In genomic region chr2:191255271-191255670, GRCh38 we compare ENCODE assay signal across 17 cellular contexts. TPM values are rescaled to one million over a fixed set of nuclear protein-coding genes. Genes with fewer than 3 reads are reported as not detected.
DNase-seq lines count a peak whose midpoint lies in the region; ATAC-seq lines count a peak whose summit lies in the region.
"Had no signal": no experiment of that assay in that cellular context is flagged by ENCODE, and none has a peak within 500 bp of the region (broad histone marks: within the 10 kb centered on the region; RNA-seq: fewer than 3 reads in every experiment).

No MANE protein-coding gene starts in this region.

- no peak overlapping the region for H3K23ac ChIP-seq in mesenchymal stem cell (ENCODE audit: low read length in 2 of 2)

- no peak overlapping the region for H3K14ac ChIP-seq in mesenchymal stem cell (ENCODE audit: low read length in 2 of 2)

- H4K8ac ChIP-seq in mesenchymal stem cell (ENCODE audit: low read length), result no peak overlapping the region

- peaks cover 2% of the 10 kb centered on the region for H3K79me1 ChIP-seq in mesenchymal stem cell (replicated peaks; ENCODE audit: low read length, poor library complexity, severe bottlenecking)

- WGBS in mesenchymal stem cell, result 87% methylated on average over 4 of the region's 4 CpGs

- no peak overlapping the region for H2BK5ac ChIP-seq in mesenchymal stem cell (ENCODE audit: low read depth, low read length, poor library complexity, severe bottlenecking)

- no peak overlapping the region for H3K27ac ChIP-seq in mesenchymal stem cell (ENCODE audit: low read length, poor library complexity, severe bottlenecking)
- H3K27ac ChIP-seq: BLaER1 treated with 17β-estradiol and CSF1 and Interleukin-3, amounts not matched to agents 10 nM and 100 nM; SJCRH30 had no signal

- no peak overlapping the region for H3K9ac ChIP-seq in mesenchymal stem cell (ENCODE audit: low read length)
- H3K9ac ChIP-seq: BLaER1 treated with 17β-estradiol and CSF1 and Interleukin-3, amounts not matched to agents 10 nM and 100 nM had no signal

- H2AFZ ChIP-seq in mesenchymal stem cell (ENCODE audit: low read depth, low read length), result no peak overlapping the region

- no peak overlapping the region for H2BK12ac ChIP-seq in mesenchymal stem cell (ENCODE audit: low read length in 2 of 2)

- H2BK15ac ChIP-seq in mesenchymal stem cell (ENCODE audit: low read depth, poor library complexity, severe bottlenecking), result no peak overlapping the region

- H2AK5ac ChIP-seq in mesenchymal stem cell (ENCODE audit: low read length, severe bottlenecking), result no peak overlapping the region

- no peak overlapping the region for H2BK120ac ChIP-seq in mesenchymal stem cell (ENCODE audit: low read depth, low read length)

- H3K4ac ChIP-seq in mesenchymal stem cell (ENCODE audit: low read depth in 1 of 2, low read length in 2 of 2), result no peak overlapping the region

- no peak overlapping the region for H3K4me2 ChIP-seq in mesenchymal stem cell (ENCODE audit: low read length, poor library complexity, severe bottlenecking)

- peaks cover 0 to 33% of the 10 kb centered on the region in 2 experiments for H3K36me3 ChIP-seq in mesenchymal stem cell (ENCODE audit: control insufficient read depth in 1 of 2, insufficient read depth in 2 of 2, low read depth in 1 of 2, low read length in 2 of 2)
- H3K36me3 ChIP-seq: SJCRH30 had no signal

- DNase-seq in ELR (ENCODE audit: low read depth) (peak; percentile 54), NCI-H226 (peak; percentile 13), mesenchymal stem cell (peak; percentile 27), NCI-H1694 (lab: John Stamatoyannopoulos, UW) (no peak), cerebellar cortex (ENCODE audit: low spot score) (no peak)
- no peak for DNase-seq in stimulated activated CD4-positive, alpha-beta T cell treated with anti-CD3 and anti-CD28 coated beads, Interleukin-15, amount 100 ng/mL, for 24 hours
- DNase-seq: Caco-2; CD4-positive, alpha-beta memory T cell; DMS 273 treated with DMSO at 0.1 percent for 48 hours; DMS79 treated with DMSO at 0.1 percent for 48 hours; Karpas-422; NCI-H1417; NCI-H187; SJCRH30; T-cell had no signal

- no peak overlapping the region for H3K18ac ChIP-seq in mesenchymal stem cell (ENCODE audit: low read depth in 1 of 2, low read length in 2 of 2)

- no peaks in the 10 kb centered on the region for H3K9me3 ChIP-seq in mesenchymal stem cell (ENCODE audit: control insufficient read depth, low read length)
- H3K9me3 ChIP-seq: BLaER1 treated with 17β-estradiol and CSF1 and Interleukin-3, amounts not matched to agents 10 nM and 100 nM; Caco-2; SJCRH30 had no signal

- no peak overlapping the region for H4K91ac ChIP-seq in mesenchymal stem cell (ENCODE audit: low read length)

- H3K27me3 ChIP-seq in mesenchymal stem cell (ENCODE audit: control insufficient read depth in 1 of 2, insufficient read depth in 1 of 2, low read length in 2 of 2), result no peaks in the 10 kb centered on the region
- H3K27me3 ChIP-seq: BLaER1 treated with 17β-estradiol and CSF1 and Interleukin-3, amounts not matched to agents 10 nM and 100 nM; SJCRH30 had no signal

- no peak for ATAC-seq in GM18868 (IDR thresholded peaks at IDR 0.05; ENCODE audit: unreplicated experiment)
- ATAC-seq: T-cell had no signal

- H3K4me3 ChIP-seq in mesenchymal stem cell (ENCODE audit: insufficient read depth in 1 of 2, low read depth in 1 of 2, low read length in 2 of 2), result no peak overlapping the region
- H3K4me3 ChIP-seq: BLaER1 treated with 17β-estradiol and CSF1 and Interleukin-3, amounts not matched to agents 10 nM and 100 nM; SJCRH30 had no signal

- peaks cover 13% of the 10 kb centered on the region for H3K4me1 ChIP-seq in mesenchymal stem cell (ENCODE audit: control insufficient read depth, insufficient read depth, low read depth, low read length)
- H3K4me1 ChIP-seq: BLaER1 treated with 17β-estradiol and CSF1 and Interleukin-3, amounts not matched to agents 10 nM and 100 nM had no signal

RNA-seq across cellular contexts. Expression of gene MYO1B, which starts 10.1 kb away (rescaled TPM):
- polyA plus RNA-seq in mesenchymal stem cell (2013, experiment 1 of 2), result 35.3 TPM
- 35.3 TPM for polyA plus RNA-seq in mesenchymal stem cell (2013, experiment 2 of 2)

Comparison
In these comparisons a context has a peak if more than half of its experiments do, and no peak if none do; other contexts are left out.
1. DNase-seq: peak in ELR (single experiment), NCI-H226 (single experiment) and mesenchymal stem cell (single experiment); none in NCI-H1694 (single experiment), stimulated activated CD4-positive, alpha-beta T cell treated with anti-CD3 and anti-CD28 coated beads, Interleukin-15, amount 100 ng/mL, for 24 hours (single experiment) and cerebellar cortex (single experiment).